ENCODE assay signal across 9 cellular contexts in genomic region chr9:134344068-134344820, GRCh38. TPM values are rescaled to one million over a fixed set of nuclear protein-coding genes. Genes with fewer than 3 reads are reported as not detected.
A peak's percentile ranks its signal among the peaks of the same experiment; 100 is the strongest.
DNase-seq lines count a peak whose midpoint lies in the region; ATAC-seq and TF ChIP-seq lines count a peak whose summit lies in the region.
"Had no signal": no experiment of that assay in that cellular context is flagged by ENCODE, and none has a peak within 500 bp of the region (broad histone marks: within the 10 kb centered on the region; RNA-seq: fewer than 3 reads in every experiment).

No MANE protein-coding gene starts in this region.

- TF ChIP-seq POLR2A in right lobe of liver (IDR thresholded peaks at IDR 0.05), result no peak

- H3K27ac Mint-ChIP-seq in activated naive CD4-positive, alpha-beta T cell treated with anti-CD3 and anti-CD28 coated beads for 36 hours, result no peak overlapping the region
- H3K27ac Mint-ChIP-seq in type B pancreatic cell (peak overlapping the region; percentile 58), HFFc6 (no peak overlapping the region)

- H3K4me1 ChIP-seq in ascending aorta (peaks cover 38 to 76% of the 10 kb centered on the region in 2 donors), right lobe of liver (peaks cover 0 to 98% (median 54%) of the 10 kb centered on the region in 4 donors)

- H3K27me3 ChIP-seq in ascending aorta (no peaks in the 10 kb centered on the region), right lobe of liver (no peaks in the 10 kb centered on the region)

- H3K27me3 Mint-ChIP-seq in activated naive CD4-positive, alpha-beta T cell treated with anti-CD3 and anti-CD28 coated beads for 36 hours (ENCODE audit: low read depth), result no peaks in the 10 kb centered on the region
- H3K27me3 Mint-ChIP-seq in type B pancreatic cell (no peaks in the 10 kb centered on the region), HFFc6 (ENCODE audit: insufficient read depth) (peaks cover 2% of the 10 kb centered on the region)

- no peak overlapping the region for H3K4me3 Mint-ChIP-seq in activated naive CD4-positive, alpha-beta T cell treated with anti-CD3 and anti-CD28 coated beads for 36 hours
- no peak overlapping the region for H3K4me3 Mint-ChIP-seq in type B pancreatic cell
- no peak overlapping the region for H3K4me3 Mint-ChIP-seq in HFFc6

- peaks cover 0 to 2% of the 10 kb centered on the region in 2 donors for H3K36me3 ChIP-seq in ascending aorta
- H3K36me3 ChIP-seq in right lobe of liver, result no peaks in the 10 kb centered on the region

- H3K9me3 ChIP-seq in ascending aorta (no peaks in the 10 kb centered on the region), right lobe of liver (no peaks in the 10 kb centered on the region)

- CTCF ChIA-PET in activated naive CD4-positive, alpha-beta T cell treated with anti-CD3 and anti-CD28 coated beads for 36 hours (lab: Charles Lee), result no interaction called here

- intact Hi-C loops in activated naive CD4-positive, alpha-beta T cell treated with anti-CD3 and anti-CD28 coated beads for 36 hours (cut with micrococcal nuclease), result no loop called here
- intact Hi-C loops in ascending aorta (cut with DNase I), result no loop called here
- intact Hi-C loops in right lobe of liver (cut with DNase I), result loop anchor here in 1 of 2 donors (10.0 kb wide), 1 partner anchor 91 kb away; no protein-coding TSS in a partner anchor

- no peaks in the 10 kb centered on the region for H3K9me3 Mint-ChIP-seq in activated naive CD4-positive, alpha-beta T cell treated with anti-CD3 and anti-CD28 coated beads for 36 hours
- H3K9me3 Mint-ChIP-seq in type B pancreatic cell (no peaks in the 10 kb centered on the region), HFFc6 (no peaks in the 10 kb centered on the region)

- H3K4me3 ChIP-seq in ascending aorta, result no peak overlapping the region
- H3K4me3 ChIP-seq in right lobe of liver, result no peak overlapping the region

- H3K36me3 Mint-ChIP-seq in activated naive CD4-positive, alpha-beta T cell treated with anti-CD3 and anti-CD28 coated beads for 36 hours (ENCODE audit: low read depth), result no peaks in the 10 kb centered on the region
- H3K36me3 Mint-ChIP-seq in type B pancreatic cell (no peaks in the 10 kb centered on the region), HFFc6 (ENCODE audit: low read depth) (no peaks in the 10 kb centered on the region)

- DNase-seq in activated naive CD4-positive, alpha-beta T cell treated with anti-CD3 and anti-CD28 coated beads for 36 hours, result peak; percentile 34
- DNase-seq in activated naive CD4-positive, alpha-beta T cell treated with Interleukin-2 at 50 U/mL for 16 hours, result no peak
- DNase-seq in ascending aorta (ENCODE audit: low spot score in 2 of 2) (no peak), right lobe of liver (peak in 2 of 3 donors; percentile 75 to 82), type B pancreatic cell (ENCODE audit: extremely low spot score, unreplicated experiment) (no peak), NCI-H1048 (lab: John Stamatoyannopoulos, UW) (no peak), HFFc6 (no peak)
- DNase-seq: SW 1271 had no signal

- TF ChIP-seq CTCF in ascending aorta (IDR thresholded peaks at IDR 0.05) (peak in 1 of 3 experiments; percentile 7), right lobe of liver (IDR thresholded peaks at IDR 0.05) (no peak), type B pancreatic cell (conservative IDR thresholded peaks at IDR 0.05) (no peak), HFFc6 (IDR thresholded peaks at IDR 0.05) (no peak)

- peak overlapping the region; percentile 6 to 15 for H3K27ac ChIP-seq in ascending aorta
- H3K27ac ChIP-seq in right lobe of liver, result peak overlapping the region; percentile 43 to 72 (median 65)

- WGBS in right lobe of liver (ENCODE audit: insufficient coverage, low coverage, low lambda C conversion rate, missing lambda C conversion rate), result 55% methylated on average over 4 of the region's 17 CpGs

- H3K4me1 Mint-ChIP-seq in activated naive CD4-positive, alpha-beta T cell treated with anti-CD3 and anti-CD28 coated beads for 36 hours (ENCODE audit: low read depth), result peaks cover 13% of the 10 kb centered on the region
- H3K4me1 Mint-ChIP-seq in type B pancreatic cell (ENCODE audit: unreplicated experiment), result peaks cover 33% of the 10 kb centered on the region
- 0 out of 2 replicates have a peak, but pooled peaks cover 5% of the 10 kb centered on the region for H3K4me1 Mint-ChIP-seq in HFFc6 (ENCODE audit: low read depth)

- peak in 3 of 4 donors; percentile 0 to 14 (median 1) for ATAC-seq in right lobe of liver
- ATAC-seq in HG03095 (IDR thresholded peaks at IDR 0.05; ENCODE audit: unreplicated experiment), result no peak

RNA-seq across cellular contexts. Expression of gene RXRA, which starts 18.0 kb away (rescaled TPM):
- total RNA-seq in activated naive CD4-positive, alpha-beta T cell treated with anti-CD3 and anti-CD28 coated beads for 36 hours, result 1 to 10 TPM; 2.1 to 2.2 TPM
- total RNA-seq in ascending aorta (64.1 TPM), right lobe of liver (100 to 1,000 TPM; 105 to 165 (median 131) TPM), type B pancreatic cell (ENCODE audit: low replicate concordance) (66.9 and 127 TPM in 2 replicates)
- total RNA-seq in HFFc6 (2021; fragmentation: NEBNext Ultra II Directional; extraction: Animal tissue kit (Norgen Biotek cat#: 25700)), result 10 to 100 TPM; 23.2 to 31.9 (median 28.0) TPM

Comparison
In these comparisons a context has a peak if more than half of its experiments do, and no peak if none do; other contexts are left out.
1. DNase-seq: peak in activated naive CD4-positive, alpha-beta T cell treated with anti-CD3 and anti-CD28 coated beads for 36 hours (single experiment) and right lobe of liver (2 of 3); none in activated naive CD4-positive, alpha-beta T cell treated with Interleukin-2 at 50 U/mL for 16 hours (single experiment), ascending aorta (0 of 2), type B pancreatic cell (single experiment), NCI-H1048 (single experiment) and HFFc6 (single experiment).
2. RNA of gene RXRA, which starts 18.0 kb away (total RNA-seq): 105 to 165 TPM in right lobe of liver, 66.9 to 127 TPM in type B pancreatic cell, 64.1 TPM in ascending aorta (single experiment) and 23.2 to 31.9 TPM in HFFc6; 2.1 to 2.2 TPM in activated naive CD4-positive, alpha-beta T cell treated with anti-CD3 and anti-CD28 coated beads for 36 hours; every median in the first group is over 4 times any median in the second.